20 cellular contexts compared by ENCODE assay signal in genomic region chr4:16437836-16438235, GRCh38.
"Had no signal": no experiment of that assay in that cellular context is flagged by ENCODE, and none has a peak within 500 bp of the region (broad histone marks: within the 10 kb centered on the region; RNA-seq: fewer than 3 reads in every experiment).

No MANE protein-coding gene starts in this region.

- ATAC-seq: activated naive CD8-positive, alpha-beta T cell treated with anti-CD3 and anti-CD28 coated beads, Interleukin-2, amount 50 U/mL, for 24 hours; activated T-helper 17 cell treated with anti-CD3 and anti-CD28 coated beads, Interleukin-2, amount 50 U/mL, for 72 hours; gastroesophageal sphincter; left lobe of liver; upper lobe of right lung had no signal

- DNase-seq: activated CD4-positive, alpha-beta T cell treated with anti-CD3 and anti-CD28 coated beads, Interleukin-2, amount 10 ng/mL, durations not matched to agents 7 days and 5 days; activated CD4-positive, CD25-positive, alpha-beta regulatory T cell; activated naive CD4-positive, alpha-beta T cell treated with Interleukin-2 at 50 U/mL for 16 hours; activated naive CD8-positive, alpha-beta T cell treated with anti-CD3 and anti-CD28 coated beads, Interleukin-2, amount 50 U/mL, for 24 hours; activated T-cell treated with anti-CD3 and anti-CD28 coated beads for 4 hours; effector CD8-positive, alpha-beta T cell; islet precursor cell; naive B cell; ovary; sigmoid colon; stimulated activated CD4-positive, alpha-beta T cell treated with anti-CD3 and anti-CD28 coated beads, Interleukin-12 subunit alpha, Interleukin-12 subunit beta, amount 100 ng/mL, for 4 hours; stimulated activated CD4-positive, alpha-beta T cell treated with anti-CD3 and anti-CD28 coated beads, Interleukin-2, amount 100 ng/mL, for 24 hours; T-helper 2 cell; upper lobe of right lung had no signal

- H3K4me1 Mint-ChIP-seq: activated CD4-positive, alpha-beta T cell treated with anti-CD3 and anti-CD28 coated beads, Interleukin-2, amount 10 ng/mL, durations not matched to agents 7 days and 5 days; activated naive CD8-positive, alpha-beta T cell treated with anti-CD3 and anti-CD28 coated beads, Interleukin-2, amount 50 U/mL, for 24 hours; activated T-helper 17 cell treated with anti-CD3 and anti-CD28 coated beads, Interleukin-2, amount 50 U/mL, for 72 hours; brain; neural progenitor cell had no signal

- H3K27ac Mint-ChIP-seq: activated CD4-positive, alpha-beta T cell treated with anti-CD3 and anti-CD28 coated beads, Interleukin-2, amount 10 ng/mL, durations not matched to agents 7 days and 5 days; activated naive CD8-positive, alpha-beta T cell treated with anti-CD3 and anti-CD28 coated beads, Interleukin-2, amount 50 U/mL, for 24 hours; activated T-helper 17 cell treated with anti-CD3 and anti-CD28 coated beads, Interleukin-2, amount 50 U/mL, for 72 hours; brain; naive B cell; neural progenitor cell had no signal

- H3K27me3 Mint-ChIP-seq: activated CD4-positive, alpha-beta T cell treated with anti-CD3 and anti-CD28 coated beads, Interleukin-2, amount 10 ng/mL, durations not matched to agents 7 days and 5 days; activated naive CD8-positive, alpha-beta T cell treated with anti-CD3 and anti-CD28 coated beads, Interleukin-2, amount 50 U/mL, for 24 hours; activated T-helper 17 cell treated with anti-CD3 and anti-CD28 coated beads, Interleukin-2, amount 50 U/mL, for 72 hours had no signal

- H3K4me3 Mint-ChIP-seq: activated CD4-positive, alpha-beta T cell treated with anti-CD3 and anti-CD28 coated beads, Interleukin-2, amount 10 ng/mL, durations not matched to agents 7 days and 5 days; activated naive CD8-positive, alpha-beta T cell treated with anti-CD3 and anti-CD28 coated beads, Interleukin-2, amount 50 U/mL, for 24 hours; activated T-helper 17 cell treated with anti-CD3 and anti-CD28 coated beads, Interleukin-2, amount 50 U/mL, for 72 hours; brain; naive B cell; neural progenitor cell had no signal

- H3K4me2 ChIP-seq: neural progenitor cell had no signal

- H3K27me3 ChIP-seq: gastroesophageal sphincter, ovary, sigmoid colon, upper lobe of right lung had no signal

- H3K4me1 ChIP-seq: neural progenitor cell, sigmoid colon, upper lobe of right lung had no signal

- H3K36me3 ChIP-seq: gastroesophageal sphincter, neural progenitor cell, ovary, sigmoid colon, thoracic aorta, upper lobe of right lung had no signal

- H3K9ac ChIP-seq: neural progenitor cell had no signal

- H3K4me3 ChIP-seq: gastroesophageal sphincter, neural progenitor cell, ovary, sigmoid colon, thoracic aorta, upper lobe of right lung had no signal

- H3K36me3 Mint-ChIP-seq: brain, neural progenitor cell had no signal

- H3K27ac ChIP-seq: gastroesophageal sphincter, neural progenitor cell, ovary, sigmoid colon, thoracic aorta, upper lobe of right lung had no signal

- H3K9me3 ChIP-seq: upper lobe of right lung had no signal
